In the genomic region with DNA sequence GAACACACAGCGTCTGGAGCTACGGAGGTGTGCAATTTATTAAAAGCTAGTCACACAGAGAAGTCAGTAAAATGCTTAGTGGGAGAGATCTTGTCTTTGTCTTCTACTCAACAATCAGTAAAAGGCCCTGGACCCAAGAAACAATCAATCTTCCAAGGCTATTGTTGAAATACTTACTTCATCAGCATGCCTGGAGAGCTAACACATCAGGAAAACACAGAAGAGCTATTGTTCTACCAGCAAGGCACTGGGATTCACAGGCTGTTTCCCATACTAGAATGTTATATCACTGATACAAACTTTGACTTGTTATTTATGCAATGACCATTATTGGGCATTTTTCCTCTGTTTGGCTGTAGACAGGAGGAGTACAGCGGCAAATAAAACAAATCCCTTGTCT, we compare ENCODE assay signal across 20 cellular contexts.
"Had no signal": no experiment of that assay in that cellular context is flagged by ENCODE, and none has a peak within 500 bp of the region (broad histone marks: within the 10 kb centered on the region; RNA-seq: fewer than 3 reads in every experiment).

No MANE protein-coding gene starts in this region.

- DNase-seq: cortex of kidney; dorsolateral prefrontal cortex; effector memory CD4-positive, alpha-beta T cell; esophagus squamous epithelium; foreskin fibroblast; left colon; left ventricle myocardium superior; natural killer cell; nucleus accumbens; pancreas; psoas muscle; small intestine; stimulated activated CD4-positive, alpha-beta T cell treated with anti-CD3 and anti-CD28 coated beads, Interleukin-12 subunit alpha, Interleukin-12 subunit beta, amount 100 ng/mL, for 4 hours; stimulated activated naive CD4-positive, alpha-beta T cell treated with Interleukin-2 at 50 U/mL for 16 hours; thyroid gland; upper lobe of left lung had no signal

- H3K27ac Mint-ChIP-seq: mesothelial cell of epicardium, natural killer cell had no signal

- H3K4me3 Mint-ChIP-seq: central memory CD8-positive, alpha-beta T cell; mesothelial cell of epicardium; natural killer cell; neural crest cell had no signal

- H3K4me1 Mint-ChIP-seq: central memory CD8-positive, alpha-beta T cell; mesothelial cell of epicardium; natural killer cell had no signal

- ATAC-seq: gastroesophageal sphincter, left colon, left ventricle myocardium superior, natural killer cell, psoas muscle had no signal

- H3K27me3 Mint-ChIP-seq: central memory CD8-positive, alpha-beta T cell had no signal

- H3K36me3 Mint-ChIP-seq: mesothelial cell of epicardium, natural killer cell had no signal
